19 cellular contexts compared by ENCODE assay signal in genomic region chr14:103623308-103623707, GRCh38.
"Had no signal": no experiment of that assay in that cellular context is flagged by ENCODE, and none has a peak within 500 bp of the region (broad histone marks: within the 10 kb centered on the region; RNA-seq: fewer than 3 reads in every experiment).

No MANE protein-coding gene starts in this region.

- FAIRE-seq: endometrium, keratinocyte, urothelium cell line had no signal

- H3K79me2 ChIP-seq: parathyroid adenoma had no signal

- H3K4me3 ChIP-seq: gastrocnemius medialis, prostate gland, testis, transverse colon had no signal

- H3K36me3 ChIP-seq: gastrocnemius medialis, left ventricle myocardium inferior, prostate gland, spleen, transverse colon had no signal

- H3K27me3 ChIP-seq: gastrocnemius medialis, spleen, testis, transverse colon had no signal

- H3K9me3 ChIP-seq: gastrocnemius medialis, left ventricle myocardium inferior, prostate gland, spleen, testis, transverse colon had no signal

- DNase-seq: effector memory CD4-positive, alpha-beta T cell; gastrocnemius medialis; mesendoderm; stimulated activated CD4-positive, alpha-beta T cell treated with anti-CD3 and anti-CD28 coated beads, Interleukin-15, amount 100 ng/mL, for 24 hours; stimulated activated CD4-positive, alpha-beta T cell treated with anti-CD3 and anti-CD28 coated beads, Interleukin-1b, Interleukin-23, amount 100 ng/mL, for 48 hours; stimulated activated CD4-positive, alpha-beta T cell treated with anti-CD3 and anti-CD28 coated beads, Interleukin-4, amount 100 ng/mL, for 4 hours; stimulated activated naive CD8-positive, alpha-beta T cell treated with anti-CD3 and anti-CD28 coated beads, Interleukin-15, amount 100 ng/mL, for 72 hours; testis had no signal

- ATAC-seq: esophagus mucosa; gastrocnemius medialis; sciatic nerve; stimulated activated naive B cell treated with anti-CD40 and anti-IgM and Interleukin-4, amounts not matched to agents 10 μg/mL and 1 μg/mL and 100 μg/mL, for 72 hours; stimulated activated naive CD8-positive, alpha-beta T cell treated with anti-CD3 and anti-CD28 coated beads, Interleukin-15, amount 100 ng/mL, for 72 hours had no signal

- H3K27ac ChIP-seq: parathyroid adenoma, prostate gland had no signal

- H3K9ac ChIP-seq: parathyroid adenoma had no signal
